Comparison of ENCODE assay signal across 15 cellular contexts in genomic region chr7:74464931-74465906, GRCh38. TPM values are rescaled to one million over a fixed set of nuclear protein-coding genes. Genes with fewer than 3 reads are reported as not detected.
DNase-seq lines count a peak whose midpoint lies in the region; ATAC-seq, FAIRE-seq and TF ChIP-seq lines count a peak whose summit lies in the region.
"Had no signal": no experiment of that assay in that cellular context is flagged by ENCODE, and none has a peak within 500 bp of the region (broad histone marks: within the 10 kb centered on the region; RNA-seq: fewer than 3 reads in every experiment).

No MANE protein-coding gene starts in this region.

- FAIRE-seq in HepG2 (lab: Jason Lieb, UNC): no peak
- FAIRE-seq: bronchial epithelial cell, endothelial cell of umbilical vein had no signal

- BruUV-seq in MCF 10A (replicated peaks; lab: Mats Ljungman, UMichigan): no TSS peak
- no TSS peak for BruUV-seq in HepG2 (replicated peaks; lab: Mats Ljungman, UMichigan)

- no peaks in the 10 kb centered on the region for H3K27me3 ChIP-seq in breast epithelium
- no peaks in the 10 kb centered on the region for H3K27me3 ChIP-seq in HepG2 (ENCODE audit: control insufficient read depth in 1 of 2, insufficient read depth in 2 of 2, low read length in 2 of 2)
- no peaks in the 10 kb centered on the region for H3K27me3 ChIP-seq in thyroid gland
- no peaks in the 10 kb centered on the region for H3K27me3 ChIP-seq in WERI-Rb-1 (ENCODE audit: insufficient read depth, low read depth, severe bottlenecking)

- H3K79me2 ChIP-seq in HepG2 (ENCODE audit: insufficient read depth, low read length): peaks cover 44% of the 10 kb centered on the region

- no peak overlapping the region for H3K4me3 Mint-ChIP-seq in MCF 10A (ENCODE audit: unreplicated experiment)
- H3K4me3 Mint-ChIP-seq: memory B cell had no signal

- WGBS in HepG2 (ENCODE audit: low lambda C conversion rate): 94% methylated on average over 5 of the region's 8 CpGs
- 73 to 75% methylated on average over 7 of the region's 8 CpGs for WGBS in thyroid gland, 2 donors

- no peak for ATAC-seq in HepG2
- ATAC-seq in GM18858 (IDR thresholded peaks at IDR 0.05; ENCODE audit: unreplicated experiment): no peak

- DNase-seq in breast epithelium (ENCODE audit: low spot score in 2 of 2): peak; percentile 59 to 81
- DNase-seq in MCF 10A (ENCODE audit: unreplicated experiment): no peak
- peak; percentile 98 for DNase-seq in SW480 (ENCODE audit: low spot score)
- no peak for DNase-seq in HepG2 (ENCODE audit: low spot score)
- DNase-seq in thyroid gland: peak; percentile 90 to 92
- DNase-seq in WERI-Rb-1: no peak
- no peak for DNase-seq in stimulated activated CD4-positive, alpha-beta T cell treated with anti-CD3 and anti-CD28 coated beads, Interleukin-2, amount 100 ng/mL, for 48 hours
- DNase-seq: GM23248; NCI-H345; stimulated activated CD4-positive, alpha-beta T cell treated with anti-CD3 and anti-CD28 coated beads, Interleukin-1b, Interleukin-23, amount 100 ng/mL, for 48 hours; T1000 had no signal

- CTCF ChIA-PET in MCF 10A (lab: Yijun Ruan, JAX) (interaction anchor here (0.7 kb wide), 1 partner anchor 48 kb away, joined by 3 read pairs; no protein-coding TSS in a partner anchor), HepG2 (lab: Yijun Ruan, JAX; ENCODE audit: low intra/inter-chr PET ratio, low total read pairs) (no interaction called here)

- H3K27ac ChIP-seq in breast epithelium (peak overlapping the region; percentile 77 to 80), HepG2 (ENCODE audit: extremely low read length, insufficient read depth, low read length) (no peak overlapping the region), thyroid gland (peak overlapping the region; percentile 96 to 99 (median 99)), WERI-Rb-1 (no peak overlapping the region)
- H3K27ac ChIP-seq: GM23248 had no signal

- peaks cover 14% of the 10 kb centered on the region for H4K20me1 ChIP-seq in HepG2 (ENCODE audit: insufficient read depth, low read length)

- H3K4me3 ChIP-seq in breast epithelium (no peak overlapping the region), HepG2 (replicated peaks in 1 of 3; ENCODE audit: insufficient read depth in 1 of 3, low read depth in 2 of 3, low read length in 3 of 3) (no peak overlapping the region), thyroid gland (replicated peaks in 1 of 3) (no peak overlapping the region), WERI-Rb-1 (ENCODE audit: low read depth, low read length) (no peak overlapping the region)
- H3K4me3 ChIP-seq: GM23248 had no signal

- POLR2A ChIA-PET in MCF 10A (lab: Yijun Ruan, JAX) (interaction anchor here (0.7 to 0.9 kb wide), 2 partner anchors 13 to 16 kb away, joined by 3 read pairs; no protein-coding TSS in a partner anchor), HepG2 (lab: Yijun Ruan, JAX) (no interaction called here)

- H3K4me2 ChIP-seq in HepG2 (ENCODE audit: low read depth, low read length): no peak overlapping the region

- H3K36me3 ChIP-seq in breast epithelium: no peaks in the 10 kb centered on the region
- peaks cover 2 to 23% of the 10 kb centered on the region in 2 experiments; a peak in 3 of 5 replicates for H3K36me3 ChIP-seq in HepG2 (replicated peaks in 1 of 2; ENCODE audit: control insufficient read depth in 1 of 2, insufficient read depth in 2 of 2, low read length in 2 of 2)
- no peaks in the 10 kb centered on the region for H3K36me3 ChIP-seq in thyroid gland
- peaks cover 55% of the 10 kb centered on the region for H3K36me3 ChIP-seq in WERI-Rb-1

- no peak overlapping the region for H3K9ac ChIP-seq in HepG2 (ENCODE audit: insufficient read depth, low read depth, low read length)
- H3K9ac ChIP-seq: GM23248 had no signal

- no peaks in the 10 kb centered on the region for H3K9me3 Mint-ChIP-seq in MCF 10A (ENCODE audit: unreplicated experiment)
- H3K9me3 Mint-ChIP-seq: memory B cell had no signal

- H3K27ac Mint-ChIP-seq in MCF 10A (ENCODE audit: low read depth, unreplicated experiment): no peak overlapping the region
- H3K27ac Mint-ChIP-seq: memory B cell had no signal

- peaks cover 8% of the 10 kb centered on the region for H3K4me1 Mint-ChIP-seq in MCF 10A (ENCODE audit: insufficient read depth, unreplicated experiment)

- no peak for TF ChIP-seq RAD21 in HepG2 (CRISPR knock-in tag; IDR thresholded peaks at IDR 0.05)

- H3K9me3 ChIP-seq in breast epithelium (no peaks in the 10 kb centered on the region), HepG2 (ENCODE audit: low read length) (no peaks in the 10 kb centered on the region), thyroid gland (no peaks in the 10 kb centered on the region), WERI-Rb-1 (ENCODE audit: severe bottlenecking) (no peaks in the 10 kb centered on the region)

- in situ Hi-C loops in HepG2 (cut with HindIII; ENCODE audit: extremely low pct_ligation_motif_present, low pct_unique_long_range_greater_than_20kb): no loop called here

- TF ChIP-seq CTCF in breast epithelium (IDR thresholded peaks at IDR 0.05) (no peak), MCF 10A (IDR thresholded peaks at IDR 0.05; ENCODE audit: unreplicated experiment) (no peak), HepG2 (CRISPR knock-in tag; IDR thresholded peaks at IDR 0.05) (no peak), thyroid gland (IDR thresholded peaks at IDR 0.05) (peak in 2 of 6 experiments; percentile 24 to 39), WERI-Rb-1 (IDR thresholded peaks at IDR 0.05; ENCODE audit: low read depth, low read length) (no peak)

- TF ChIP-seq POLR2A in breast epithelium (IDR thresholded peaks at IDR 0.05) (no peak), HepG2 (IDR thresholded peaks at IDR 0.05; ENCODE audit: insufficient read depth in 1 of 2, low read depth in 2 of 2, low read length in 2 of 2) (no peak), thyroid gland (IDR thresholded peaks at IDR 0.05) (peak in 1 of 2 donors; percentile 61)

- H3K27me3 Mint-ChIP-seq in MCF 10A (ENCODE audit: insufficient read depth, unreplicated experiment): no peaks in the 10 kb centered on the region

- no peak overlapping the region for H2AFZ ChIP-seq in HepG2 (ENCODE audit: low read length)
- H2AFZ ChIP-seq: GM23248 had no signal

- H3K4me1 ChIP-seq in breast epithelium (no peaks in the 10 kb centered on the region), HepG2 (ENCODE audit: insufficient read depth, low read length) (peaks cover 8% of the 10 kb centered on the region; the same call in 1 of the 2 replicates), thyroid gland (peaks cover 58 to 66% of the 10 kb centered on the region in 2 donors)

- peaks cover 19% of the 10 kb centered on the region for H3K36me3 Mint-ChIP-seq in MCF 10A (ENCODE audit: insufficient read depth, unreplicated experiment)
- H3K36me3 Mint-ChIP-seq: memory B cell had no signal

- intact Hi-C loops in breast epithelium (cut with DNase I; ENCODE audit: low total_unique reads) (no loop called here), MCF 10A (cut with micrococcal nuclease) (no loop called here), HepG2 (cut with micrococcal nuclease; ENCODE audit: unreplicated experiment) (no loop called here), thyroid gland (cut with DNase I) (no loop called here)

- TF ChIP-seq EP300 in HepG2 (IDR thresholded peaks at IDR 0.05; ENCODE audit: low read depth in 2 of 2, low read length in 2 of 2) (no peak), HepG2 (CRISPR knock-in tag; IDR thresholded peaks at IDR 0.05; ENCODE audit: borderline replicate concordance) (no peak)

TF ChIP-seq in HepG2, 621 proteins besides CTCF, POLR2A, EP300 and RAD21:
- TF ChIP-seq CENPT (CRISPR knock-in tag; IDR thresholded peaks at IDR 0.05; ENCODE audit: low read depth): no peak
- TF ChIP-seq ZNF768 (CRISPR knock-in tag; IDR thresholded peaks at IDR 0.05): peak; percentile 96
- TF ChIP-seq SMARCC2 (IDR thresholded peaks at IDR 0.05): no peak

RNA-seq across cellular contexts. Expression of gene GTF2IRD1, which starts 11.5 kb away (rescaled TPM):
- 10 to 100 TPM; 11.0 to 18.7 (median 12.5) TPM for total RNA-seq in breast epithelium
- 77.6 and 83.1 TPM in 2 replicates for total RNA-seq in MCF 10A (2022)
- 16.5 and 17.8 TPM in 2 replicates for total RNA-seq in HepG2 (2016; rRNA removed; fragmentation: Illumina TruSeq; extraction: Trizol)
- 8.1 and 9.5 TPM in 2 replicates for total RNA-seq in HepG2 (2016; cell fraction: cytosol; rRNA removed; fragmentation: Illumina TruSeq; extraction: Trizol; ENCODE audit: low read depth)
- total RNA-seq in HepG2 (2016; cell fraction: insoluble cytoplasmic fraction; rRNA removed; fragmentation: Illumina TruSeq; extraction: Trizol): 13.6 and 19.1 TPM in 2 replicates
- total RNA-seq in HepG2 (2016; cell fraction: membrane; rRNA removed; fragmentation: Illumina TruSeq; extraction: Trizol): 17.2 and 18.9 TPM in 2 replicates
- total RNA-seq in HepG2 (2016; cell fraction: nucleus; rRNA removed; fragmentation: Illumina TruSeq; extraction: Trizol): 15.6 and 22.1 TPM in 2 replicates
- polyA plus RNA-seq in HepG2 (2011; rRNA removed): 26.7 and 28.2 TPM in 2 replicates
- 12.3 and 16.0 TPM in 2 replicates for polyA plus RNA-seq in HepG2 (2011; cell fraction: cytosol; rRNA removed)
- polyA plus RNA-seq in HepG2 (2011; cell fraction: nucleus; rRNA removed): 38.7 and 43.3 TPM in 2 replicates
- 36.1 and 37.4 TPM in 2 replicates for polyA plus RNA-seq in HepG2 (2012)
- polyA plus RNA-seq in HepG2 (2016; cell fraction: cytosol; fragmentation: Illumina TruSeq; extraction: Trizol; ENCODE audit: low read depth): 10.4 and 12.9 TPM in 2 replicates
- polyA plus RNA-seq in HepG2 (2016; cell fraction: insoluble cytoplasmic fraction; fragmentation: Illumina TruSeq; extraction: Trizol; ENCODE audit: low read depth): 27.6 and 31.7 TPM in 2 replicates
- 23.3 and 26.7 TPM in 2 replicates for polyA plus RNA-seq in HepG2 (2016; cell fraction: membrane; fragmentation: Illumina TruSeq; extraction: Trizol; ENCODE audit: low read depth)
- polyA plus RNA-seq in HepG2 (2016; cell fraction: nucleus; fragmentation: Illumina TruSeq; extraction: Trizol; ENCODE audit: insufficient read depth, low read depth): 51.1 and 66.8 TPM in 2 replicates
- polyA minus RNA-seq in HepG2 (2011; rRNA and poly(A)+ RNA removed; ENCODE audit: low replicate concordance): 23.4 and 53.2 TPM in 2 replicates
- 14.9 and 17.7 TPM in 2 replicates for polyA minus RNA-seq in HepG2 (2011; cell fraction: cytosol; rRNA and poly(A)+ RNA removed)
- 15.5 and 16.5 TPM in 2 replicates for polyA minus RNA-seq in HepG2 (2011; cell fraction: nucleus; rRNA and poly(A)+ RNA removed)
- total RNA-seq in thyroid gland: 10 to 100 TPM; 28.1 to 41.1 (median 31.0) TPM

Comparison
In these comparisons a context has a peak if more than half of its experiments do, and no peak if none do; other contexts are left out.
1. DNase-seq: peak in breast epithelium (2 of 2), SW480 (single experiment) and thyroid gland (2 of 2); none in MCF 10A (single experiment), HepG2 (single experiment), WERI-Rb-1 (single experiment) and stimulated activated CD4-positive, alpha-beta T cell treated with anti-CD3 and anti-CD28 coated beads, Interleukin-2, amount 100 ng/mL, for 48 hours (0 of 2).
2. H3K27ac ChIP-seq: peak in breast epithelium (2 of 2) and thyroid gland (3 of 3); none in HepG2 (single experiment) and WERI-Rb-1 (single experiment).